ENCODE assay signal across 17 cellular contexts in genomic region chr2:20931346-20931745, GRCh38.
DNase-seq lines count a peak whose midpoint lies in the region; ATAC-seq, FAIRE-seq and TF ChIP-seq lines count a peak whose summit lies in the region.
"Had no signal": no experiment of that assay in that cellular context is flagged by ENCODE, and none has a peak within 500 bp of the region (broad histone marks: within the 10 kb centered on the region; RNA-seq: fewer than 3 reads in every experiment).

No MANE protein-coding gene starts in this region.

- H3K4me1 ChIP-seq in mesodermal cell (ENCODE audit: control insufficient read depth, insufficient read depth, low read length, poor library complexity, severe bottlenecking) (peaks cover 13% of the 10 kb centered on the region), small intestine (ENCODE audit: control insufficient read depth in 2 of 2, insufficient read depth in 1 of 2, low read depth in 1 of 2, low read length in 1 of 2) (no peaks in the 10 kb centered on the region)
- H3K4me1 ChIP-seq: SJSA1 had no signal

- H3K4me3 ChIP-seq in mesodermal cell (ENCODE audit: extremely low read depth, insufficient read depth, low read length, poor library complexity, severe bottlenecking) (no peak overlapping the region), small intestine (ENCODE audit: low read depth in 1 of 2, low read length in 2 of 2) (no peak overlapping the region)
- H3K4me3 ChIP-seq: K562, SJSA1 had no signal

- H3K36me3 Mint-ChIP-seq in chondrocyte (ENCODE audit: low read depth) = peaks cover 3% of the 10 kb centered on the region

- peak; percentile 27 for FAIRE-seq in urothelium cell line (lab: Jason Lieb, UNC)
- FAIRE-seq in small intestine (lab: Jason Lieb, UNC) = no peak
- FAIRE-seq: K562 had no signal

- H3K4me3 Mint-ChIP-seq in chondrocyte (ENCODE audit: unreplicated experiment) = no peak overlapping the region
- H3K4me3 Mint-ChIP-seq: CD4-positive, alpha-beta memory T cell had no signal

- H3K27ac ChIP-seq in mesodermal cell (ENCODE audit: low read depth, low read length, severe bottlenecking) (peak overlapping the region; percentile 39), small intestine (ENCODE audit: low read depth in 1 of 2, low read length in 1 of 2) (no peak overlapping the region)
- H3K27ac ChIP-seq: SJSA1 had no signal

- WGBS in mesodermal cell (ENCODE audit: insufficient coverage in 2 of 2), 2 experiments = 75 to 90% methylated on average over 2 of the region's 2 CpGs
- WGBS in small intestine, 3 donors = 56 to 71% (median 58%) methylated on average over 2 of the region's 2 CpGs

- H3K27me3 ChIP-seq in small intestine (ENCODE audit: control insufficient read depth in 2 of 2, insufficient read depth in 2 of 2, low read length in 2 of 2) = peaks cover 0 to 2% of the 10 kb centered on the region in 2 donors
- H3K27me3 ChIP-seq: SJSA1 had no signal

- H3K36me3 ChIP-seq in mesodermal cell (ENCODE audit: control insufficient read depth, insufficient read depth, low read length) (no peaks in the 10 kb centered on the region), small intestine (ENCODE audit: control insufficient read depth in 2 of 2, insufficient read depth in 2 of 2, low read length in 2 of 2) (no peaks in the 10 kb centered on the region)
- H3K36me3 ChIP-seq: SJSA1 had no signal

- TF ChIP-seq CTCF in chondrocyte (IDR thresholded peaks at IDR 0.05) = no peak

- no peak for ATAC-seq in GM18858 (IDR thresholded peaks at IDR 0.05; ENCODE audit: unreplicated experiment)
- ATAC-seq: K562, PC-3 had no signal

- peaks cover 59% of the 10 kb centered on the region for H3K4me1 Mint-ChIP-seq in chondrocyte (ENCODE audit: low read depth)
- H3K4me1 Mint-ChIP-seq: CD4-positive, alpha-beta memory T cell had no signal

- peaks cover 13% of the 10 kb centered on the region for H3K9me3 ChIP-seq in mesodermal cell (ENCODE audit: control insufficient read depth, low read length)
- H3K9me3 ChIP-seq in small intestine (ENCODE audit: control insufficient read depth, low read depth) = no peaks in the 10 kb centered on the region
- H3K9me3 ChIP-seq: SJSA1 had no signal

- H3K27ac Mint-ChIP-seq in chondrocyte (ENCODE audit: unreplicated experiment) = peak overlapping the region; percentile 50
- H3K27ac Mint-ChIP-seq: CD4-positive, alpha-beta memory T cell had no signal

- DNase-seq in ELF-1 (ENCODE audit: low read depth, low spot score) (peak; percentile 13), chondrocyte (ENCODE audit: low spot score) (no peak), urothelium cell line (ENCODE audit: low spot score) (peak; percentile 56), small intestine (no peak)
- no peak for DNase-seq in NK-92 treated with Interleukin-12 subunit alpha and Interleukin-12 subunit beta, amount 100 ng/mL, for 24 hours (lab: John Stamatoyannopoulos, UW)
- DNase-seq: Calu3; CD4-positive, alpha-beta memory T cell; DMS53; MV-4-11; NCI-H1417 treated with DMSO at 0.1 percent for 48 hours; NCI-H1930; NCI-H446; PC-3 had no signal

- no peaks in the 10 kb centered on the region for H3K27me3 Mint-ChIP-seq in chondrocyte (ENCODE audit: low read depth)

- peaks cover 11% of the 10 kb centered on the region for H3K9me3 Mint-ChIP-seq in chondrocyte (ENCODE audit: low read depth)

Comparison
In these comparisons a context has a peak if more than half of its experiments do, and no peak if none do; other contexts are left out.
1. DNase-seq: peak in ELF-1 (single experiment) and urothelium cell line (single experiment); none in chondrocyte (single experiment), NK-92 treated with Interleukin-12 subunit alpha and Interleukin-12 subunit beta, amount 100 ng/mL, for 24 hours (single experiment) and small intestine (single experiment).